Comparison of ENCODE assay signal across 8 cellular contexts in genomic region chr3:5195605-5196004, GRCh38. TPM values are rescaled to one million over a fixed set of nuclear protein-coding genes. Genes with fewer than 3 reads are reported as not detected.
A peak's percentile ranks its signal among the peaks of the same experiment; 100 is the strongest.
DNase-seq lines count a peak whose midpoint lies in the region; ATAC-seq lines count a peak whose summit lies in the region.

No MANE protein-coding gene starts in this region.

- H3K9me3 Mint-ChIP-seq in T-helper 1 cell treated with Interleukin-12 subunit alpha and Interleukin-12 subunit beta and Interleukin-4 antibody, amounts not matched to agents 30 μg/mL and 1 μg/mL, for 36 hours, result no peaks in the 10 kb centered on the region

- DNase-seq in activated naive CD4-positive, alpha-beta T cell treated with Interleukin-2 at 50 U/mL for 16 hours, result peak; percentile 32
- no peak for DNase-seq in activated naive CD4-positive, alpha-beta T cell treated with anti-CD3 and anti-CD28 coated beads, Interleukin-2, amount 50 U/mL, for 16 hours
- DNase-seq in glomerular visceral epithelial cell (ENCODE audit: extremely low spot score) (peak; percentile 58), germinal center (ENCODE audit: low spot score) (no peak)

- 8% methylated on average over 2 of the region's 2 CpGs for WGBS in thymus

- peak overlapping the region; percentile 83 for H3K27ac ChIP-seq in thymus (ENCODE audit: low read depth)

- H3K4me3 ChIP-seq in thymus (ENCODE audit: low read length), result no peak overlapping the region

- no peaks in the 10 kb centered on the region for H3K27me3 Mint-ChIP-seq in T-helper 1 cell treated with Interleukin-12 subunit alpha and Interleukin-12 subunit beta and Interleukin-4 antibody, amounts not matched to agents 30 μg/mL and 1 μg/mL, for 36 hours (ENCODE audit: low read depth)

- no peaks in the 10 kb centered on the region for H3K9me3 ChIP-seq in thymus (ENCODE audit: control insufficient read depth)

- no peaks in the 10 kb centered on the region for H3K27me3 ChIP-seq in thymus (ENCODE audit: control insufficient read depth, insufficient read depth)

- H3K36me3 ChIP-seq in thymus (ENCODE audit: control insufficient read depth, insufficient read depth), result peaks cover 19% of the 10 kb centered on the region

- H3K27ac Mint-ChIP-seq in T-helper 1 cell treated with Interleukin-12 subunit alpha and Interleukin-12 subunit beta and Interleukin-4 antibody, amounts not matched to agents 30 μg/mL and 1 μg/mL, for 36 hours, result peak overlapping the region; percentile 97

- H3K4me1 Mint-ChIP-seq in T-helper 1 cell treated with Interleukin-12 subunit alpha and Interleukin-12 subunit beta and Interleukin-4 antibody, amounts not matched to agents 30 μg/mL and 1 μg/mL, for 36 hours (ENCODE audit: low read depth), result peaks cover 84% of the 10 kb centered on the region

- H3K4me3 Mint-ChIP-seq in T-helper 1 cell treated with Interleukin-12 subunit alpha and Interleukin-12 subunit beta and Interleukin-4 antibody, amounts not matched to agents 30 μg/mL and 1 μg/mL, for 36 hours, result peak overlapping the region; percentile 52

- peaks cover 50% of the 10 kb centered on the region for H3K4me1 ChIP-seq in thymus (ENCODE audit: control insufficient read depth, insufficient read depth, low read length)

- peaks cover 65% of the 10 kb centered on the region for H3K36me3 Mint-ChIP-seq in T-helper 1 cell treated with Interleukin-12 subunit alpha and Interleukin-12 subunit beta and Interleukin-4 antibody, amounts not matched to agents 30 μg/mL and 1 μg/mL, for 36 hours (ENCODE audit: low read depth)

- ATAC-seq in GM21528 (IDR thresholded peaks at IDR 0.05; ENCODE audit: low FRiP score, unreplicated experiment), result no peak
- ATAC-seq in HG03342 (IDR thresholded peaks at IDR 0.05; ENCODE audit: unreplicated experiment), result no peak

RNA-seq across cellular contexts. Expression of gene EDEM1, which starts 8.1 kb away (rescaled TPM):
- 31.7 TPM for polyA plus RNA-seq in thymus

Comparison
In these comparisons a context has a peak if more than half of its experiments do, and no peak if none do; other contexts are left out.
1. DNase-seq: peak in activated naive CD4-positive, alpha-beta T cell treated with Interleukin-2 at 50 U/mL for 16 hours (single experiment) and glomerular visceral epithelial cell (single experiment); none in activated naive CD4-positive, alpha-beta T cell treated with anti-CD3 and anti-CD28 coated beads, Interleukin-2, amount 50 U/mL, for 16 hours (single experiment) and germinal center (single experiment).